In genomic region chr4:147732516-147733193, GRCh38 we compare ENCODE assay signal across 1 cellular context.
TF ChIP-seq lines count a peak whose summit lies in the region.

No MANE protein-coding gene starts in this region.

TF ChIP-seq in GM23338, 12 proteins besides CTCF, POLR2A, EP300 and RAD21 (continued from another document):
- TF ChIP-seq ZNF462 (CRISPR knock-in tag; IDR thresholded peaks at IDR 0.05) (peak; percentile 60; the same call in 1 of the 2 replicates), EZH2 (IDR thresholded peaks at IDR 0.05; ENCODE audit: low read depth, unreplicated experiment) (peak; percentile 27), EZH2phosphoT487 (IDR thresholded peaks at IDR 0.05; ENCODE audit: unreplicated experiment) (no peak), ZNF114 (CRISPR knock-in tag; IDR thresholded peaks at IDR 0.05) (no peak), NANOG (IDR thresholded peaks at IDR 0.05; ENCODE audit: borderline replicate concordance) (no peak)
TF ChIP-seq in GM23338: peak in this region for 2.
